8 cellular contexts compared by ENCODE assay signal in genomic region chr6:106510090-106510970, GRCh38.
DNase-seq lines count a peak whose midpoint lies in the region; ATAC-seq and TF ChIP-seq lines count a peak whose summit lies in the region.

No MANE protein-coding gene starts in this region.

- no TSS peak for BruUV-seq in A673 (replicated peaks; lab: Mats Ljungman, UMichigan)

- intact Hi-C loops in A673 (cut with micrococcal nuclease; ENCODE audit: unreplicated experiment) = no loop called here
- intact Hi-C loops in left ventricle myocardium superior (cut with micrococcal nuclease) = no loop called here
- intact Hi-C loops in sigmoid colon (cut with DNase I) = loop anchor here (5.0 kb wide), 1 partner anchor 148 kb away; the partner anchor contains the start of gene CRYBG1

- H3K4me3 ChIP-seq in A673 (ENCODE audit: low read depth, low read length, poor library complexity, severe bottlenecking) (peak overlapping the region; percentile 59), RWPE2 (ENCODE audit: severe bottlenecking) (peak overlapping the region; percentile 76), sigmoid colon (peak overlapping the region; percentile 20 to 85 (median 39))

- peak; percentile 58 for DNase-seq in A673 (ENCODE audit: low spot score)
- DNase-seq in RWPE2 (ENCODE audit: low spot score) = peak; percentile 90
- DNase-seq in activated naive CD4-positive, alpha-beta T cell treated with anti-CD3 and anti-CD28 coated beads, Interleukin-2, amount 50 U/mL, for 16 hours = peak; percentile 69
- peak; percentile 61 for DNase-seq in left ventricle myocardium superior
- peak; percentile 74 for DNase-seq in sigmoid colon
- no peak for DNase-seq in COLO829 (ENCODE audit: low spot score)

- ATAC-seq in HG03521 (IDR thresholded peaks at IDR 0.05; ENCODE audit: unreplicated experiment) (peak; percentile 33), RWPE2 (ENCODE audit: low read depth) (peak; percentile 73), left ventricle myocardium superior (peak; percentile 40)

- H3K9me3 ChIP-seq in A673 (ENCODE audit: low read depth, low read length, poor library complexity, severe bottlenecking) (no peaks in the 10 kb centered on the region), RWPE2 (ENCODE audit: severe bottlenecking) (no peaks in the 10 kb centered on the region), sigmoid colon (no peaks in the 10 kb centered on the region)

- H3K27ac ChIP-seq in A673 (ENCODE audit: low read depth, low read length, poor library complexity, severe bottlenecking) (no peak overlapping the region), RWPE2 (ENCODE audit: poor library complexity, severe bottlenecking) (peak overlapping the region; percentile 84), sigmoid colon (no peak overlapping the region)

- H3K4me1 ChIP-seq in A673 (ENCODE audit: insufficient read depth, low read length, poor library complexity, severe bottlenecking) = peaks cover 23% of the 10 kb centered on the region
- H3K4me1 ChIP-seq in RWPE2 (ENCODE audit: insufficient read depth, poor library complexity, severe bottlenecking) = peaks cover 16% of the 10 kb centered on the region
- H3K4me1 ChIP-seq in sigmoid colon = peaks cover 0 to 46% (median 32%) of the 10 kb centered on the region in 4 donors

- in situ Hi-C loops in GM18951 (cut with MboI; ENCODE audit: low sequenced_read_pairs, unreplicated experiment) = no loop called here

- TF ChIP-seq CTCF in A673 (conservative IDR thresholded peaks at IDR 0.05; ENCODE audit: low read depth, low read length) (no peak), RWPE2 (IDR thresholded peaks at IDR 0.05; ENCODE audit: poor library complexity, severe bottlenecking) (peak; percentile 32), sigmoid colon (IDR thresholded peaks at IDR 0.05) (no peak)

- H3K36me3 ChIP-seq in A673 (ENCODE audit: insufficient read depth, low read length, poor library complexity, severe bottlenecking) (no peaks in the 10 kb centered on the region), RWPE2 (ENCODE audit: low read depth) (peaks cover 16% of the 10 kb centered on the region), sigmoid colon (no peaks in the 10 kb centered on the region)

- CTCF ChIA-PET in A673 (lab: Charles Lee) = no interaction called here

- H3K27me3 ChIP-seq in A673 (replicated peaks; ENCODE audit: insufficient read depth, low read depth, low read length, poor library complexity) = peaks cover 22% of the 10 kb centered on the region
- H3K27me3 ChIP-seq in RWPE2 (ENCODE audit: insufficient read depth, poor library complexity, severe bottlenecking) = no peaks in the 10 kb centered on the region
- peaks cover 3 to 66% (median 5%) of the 10 kb centered on the region in 3 donors for H3K27me3 ChIP-seq in sigmoid colon

- TF ChIP-seq POLR2A in GM18951 (IDR thresholded peaks at IDR 0.05; ENCODE audit: extremely low read depth, insufficient read depth, insufficient read length) = peak; percentile 21
- TF ChIP-seq POLR2A in sigmoid colon (IDR thresholded peaks at IDR 0.05) = no peak

- WGBS in sigmoid colon, 2 donors = 1% methylated on average over 56 of the region's 56 CpGs

- POLR2A ChIA-PET in A673 (lab: Charles Lee; ENCODE audit: low non-redundant PET) = no interaction called here

- no peak for TF ChIP-seq EP300 in sigmoid colon (IDR thresholded peaks at IDR 0.05)
